In the genomic region with DNA sequence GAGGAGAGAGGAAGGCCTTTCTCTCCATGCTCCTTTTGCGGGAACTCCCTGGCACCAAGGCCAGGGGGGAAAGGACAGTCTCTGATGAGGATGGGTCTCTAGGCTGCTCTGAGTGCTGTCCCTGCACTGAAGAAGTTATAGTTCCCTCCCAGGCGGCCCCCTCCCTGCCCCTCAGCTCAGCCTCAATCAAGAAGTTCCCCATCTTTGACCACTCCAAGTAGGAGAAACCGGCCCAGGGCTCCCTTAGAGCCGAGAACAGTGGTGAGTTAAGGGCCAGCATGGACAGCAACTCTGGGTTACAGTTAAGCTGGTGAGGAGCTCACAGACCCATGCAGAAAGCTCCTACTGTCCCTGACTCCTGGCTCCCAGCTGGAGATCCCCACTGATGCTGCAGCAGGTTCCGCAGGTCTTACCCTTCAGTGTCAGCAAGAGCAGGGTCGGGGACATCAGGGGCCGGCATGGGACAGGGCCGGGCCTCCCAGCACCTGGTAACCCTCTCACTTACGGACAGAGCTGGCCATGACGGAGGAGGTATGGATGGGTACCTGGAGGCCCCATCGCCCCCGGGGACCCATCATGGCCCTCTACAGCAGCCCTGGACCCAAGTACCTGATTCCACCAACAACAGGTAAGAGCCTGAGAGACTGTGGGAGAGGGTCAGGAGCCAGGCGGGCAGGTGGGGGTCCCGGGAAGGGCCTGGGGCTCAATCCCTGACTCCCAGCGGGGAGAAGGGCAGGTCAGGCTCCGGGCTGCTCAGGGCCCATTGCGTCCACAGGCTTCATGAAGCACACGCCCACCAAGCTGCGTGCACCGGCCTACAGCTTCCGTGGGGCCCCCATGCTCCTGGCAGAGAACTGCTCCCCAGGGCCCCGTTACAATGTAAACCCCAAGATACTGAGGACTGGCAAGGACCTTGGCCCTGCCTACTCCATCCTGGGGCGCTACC, we compare ENCODE assay signal across 16 cellular contexts. TPM values are rescaled to one million over a fixed set of nuclear protein-coding genes. Genes with fewer than 3 reads are reported as not detected.
DNase-seq lines count a peak whose midpoint lies in the region; ATAC-seq and TF ChIP-seq lines count a peak whose summit lies in the region.
"Had no signal": no experiment of that assay in that cellular context is flagged by ENCODE, and none has a peak within 500 bp of the region (broad histone marks: within the 10 kb centered on the region; RNA-seq: fewer than 3 reads in every experiment).

No MANE protein-coding gene starts in this region.

- no peak overlapping the region for H3K4me3 ChIP-seq in tibial artery
- H3K4me3 ChIP-seq: adrenal gland, psoas muscle had no signal

- H3K27ac ChIP-seq in tibial artery, result no peak overlapping the region
- H3K27ac ChIP-seq: adrenal gland, psoas muscle had no signal

- intact Hi-C loops in activated naive CD4-positive, alpha-beta T cell treated with anti-CD3 and anti-CD28 coated beads for 36 hours (cut with micrococcal nuclease), result no loop called here
- intact Hi-C loops in tibial artery (cut with DNase I; ENCODE audit: low total_unique reads), result no loop called here

- H3K4me1 ChIP-seq in tibial artery, result no peaks in the 10 kb centered on the region
- H3K4me1 ChIP-seq: psoas muscle had no signal

- no peaks in the 10 kb centered on the region for H3K27me3 Mint-ChIP-seq in activated naive CD4-positive, alpha-beta T cell treated with anti-CD3 and anti-CD28 coated beads for 36 hours (ENCODE audit: low read depth)
- no peaks in the 10 kb centered on the region for H3K27me3 Mint-ChIP-seq in activated CD4-positive, alpha-beta T cell treated with anti-CD3 and anti-CD28 coated beads, Interleukin-2, amount 10 ng/mL, durations not matched to agents 7 days and 5 days
- H3K27me3 Mint-ChIP-seq: naive thymus-derived CD4-positive, alpha-beta T cell had no signal

- no peak overlapping the region for H3K27ac Mint-ChIP-seq in activated naive CD4-positive, alpha-beta T cell treated with anti-CD3 and anti-CD28 coated beads for 36 hours
- no peak overlapping the region for H3K27ac Mint-ChIP-seq in activated CD4-positive, alpha-beta T cell treated with anti-CD3 and anti-CD28 coated beads, Interleukin-2, amount 10 ng/mL, durations not matched to agents 7 days and 5 days
- H3K27ac Mint-ChIP-seq: naive thymus-derived CD4-positive, alpha-beta T cell had no signal

- H3K27me3 ChIP-seq in tibial artery, result peaks cover 0 to 4% of the 10 kb centered on the region in 2 donors
- H3K27me3 ChIP-seq: adrenal gland had no signal

- H3K36me3 ChIP-seq in tibial artery, result peaks cover 6 to 32% (median 9%) of the 10 kb centered on the region in 3 donors

- H3K9me3 ChIP-seq in tibial artery, result no peaks in the 10 kb centered on the region
- H3K9me3 ChIP-seq: adrenal gland, psoas muscle had no signal

- no peak for ATAC-seq in left lobe of liver

- H3K4me1 Mint-ChIP-seq in activated naive CD4-positive, alpha-beta T cell treated with anti-CD3 and anti-CD28 coated beads for 36 hours (ENCODE audit: low read depth), result peaks cover 18% of the 10 kb centered on the region
- peaks cover 13% of the 10 kb centered on the region for H3K4me1 Mint-ChIP-seq in activated CD4-positive, alpha-beta T cell treated with anti-CD3 and anti-CD28 coated beads, Interleukin-2, amount 10 ng/mL, durations not matched to agents 7 days and 5 days

- TF ChIP-seq CTCF in tibial artery (IDR thresholded peaks at IDR 0.05), result no peak

- peak; percentile 4 for DNase-seq in activated naive CD4-positive, alpha-beta T cell treated with anti-CD3 and anti-CD28 coated beads, Interleukin-2, amount 50 U/mL, for 16 hours
- DNase-seq in activated naive CD4-positive, alpha-beta T cell treated with anti-CD3 and anti-CD28 coated beads for 36 hours, result no peak
- DNase-seq in activated CD4-positive, alpha-beta T cell treated with anti-CD3 and anti-CD28 coated beads, Interleukin-2, amount 10 ng/mL, durations not matched to agents 7 days and 5 days, result peak; percentile 5
- DNase-seq in left lobe of liver (ENCODE audit: low spot score) (peak; percentile 41), tibial artery (peak; percentile 18 to 50), AG08395 (ENCODE audit: low spot score) (no peak), NCI-H1417 (lab: John Stamatoyannopoulos, UW) (no peak)
- no peak for DNase-seq in central memory CD4-positive, alpha-beta T cell
- DNase-seq: caudate nucleus, NCI-H1105, NCI-H2171 treated with DMSO at 0.1 percent for 48 hours, psoas muscle had no signal

- no peak overlapping the region for H3K4me3 Mint-ChIP-seq in activated naive CD4-positive, alpha-beta T cell treated with anti-CD3 and anti-CD28 coated beads for 36 hours
- H3K4me3 Mint-ChIP-seq in activated CD4-positive, alpha-beta T cell treated with anti-CD3 and anti-CD28 coated beads, Interleukin-2, amount 10 ng/mL, durations not matched to agents 7 days and 5 days, result no peak overlapping the region
- H3K4me3 Mint-ChIP-seq: naive thymus-derived CD4-positive, alpha-beta T cell had no signal

- POLR2A ChIA-PET in activated CD4-positive, alpha-beta T cell treated with anti-CD3 and anti-CD28 coated beads, Interleukin-2, amount 10 ng/mL, durations not matched to agents 7 days and 5 days (lab: Charles Lee), result no interaction called here

- peaks cover 6% of the 10 kb centered on the region for H3K36me3 Mint-ChIP-seq in activated naive CD4-positive, alpha-beta T cell treated with anti-CD3 and anti-CD28 coated beads for 36 hours (ENCODE audit: low read depth)
- H3K36me3 Mint-ChIP-seq in activated CD4-positive, alpha-beta T cell treated with anti-CD3 and anti-CD28 coated beads, Interleukin-2, amount 10 ng/mL, durations not matched to agents 7 days and 5 days (ENCODE audit: low read depth), result no peaks in the 10 kb centered on the region

- no peaks in the 10 kb centered on the region for H3K9me3 Mint-ChIP-seq in activated naive CD4-positive, alpha-beta T cell treated with anti-CD3 and anti-CD28 coated beads for 36 hours
- no peaks in the 10 kb centered on the region for H3K9me3 Mint-ChIP-seq in activated CD4-positive, alpha-beta T cell treated with anti-CD3 and anti-CD28 coated beads, Interleukin-2, amount 10 ng/mL, durations not matched to agents 7 days and 5 days
- H3K9me3 Mint-ChIP-seq: naive thymus-derived CD4-positive, alpha-beta T cell had no signal

- CTCF ChIA-PET in activated naive CD4-positive, alpha-beta T cell treated with anti-CD3 and anti-CD28 coated beads for 36 hours (lab: Charles Lee), result interaction anchor here (0.8 kb wide), 1 partner anchor 56 kb away, joined by 4 read pairs; no protein-coding TSS in a partner anchor
- CTCF ChIA-PET in activated CD4-positive, alpha-beta T cell treated with anti-CD3 and anti-CD28 coated beads, Interleukin-2, amount 10 ng/mL, durations not matched to agents 7 days and 5 days (lab: Charles Lee), result interaction anchor here (1.7 kb wide), 1 partner anchor 10 kb away, joined by 6 read pairs; the partner anchor contains the start of genes BET1L and RIC8A

RNA-seq across cellular contexts. Expression of gene SCGB1C1, which starts 4.2 kb away (rescaled TPM):
- not detected for total RNA-seq in activated naive CD4-positive, alpha-beta T cell treated with anti-CD3 and anti-CD28 coated beads for 36 hours
- total RNA-seq in activated CD4-positive, alpha-beta T cell treated with anti-CD3 and anti-CD28 coated beads, Interleukin-2, amount 10 ng/mL, durations not matched to agents 7 days and 5 days, result not detected
- not detected for total RNA-seq in left lobe of liver
- total RNA-seq: adrenal gland; lower leg skin; naive thymus-derived CD4-positive, alpha-beta T cell; psoas muscle; RPMI7951 had no signal

RNA-seq across cellular contexts. Expression of gene BET1L, which starts 10.1 kb away (rescaled TPM):
- 10 to 100 TPM; 50.4 to 51.6 TPM for total RNA-seq in activated naive CD4-positive, alpha-beta T cell treated with anti-CD3 and anti-CD28 coated beads for 36 hours
- total RNA-seq in activated CD4-positive, alpha-beta T cell treated with anti-CD3 and anti-CD28 coated beads, Interleukin-2, amount 10 ng/mL, durations not matched to agents 7 days and 5 days, result 10 to 100 TPM; 29.7 to 33.2 TPM
- total RNA-seq in left lobe of liver, result 33.6 TPM

RNA-seq across cellular contexts. Expression of gene RIC8A, which starts 10.4 kb away (rescaled TPM):
- 10 to 100 TPM; 74.9 to 85.0 TPM for total RNA-seq in activated naive CD4-positive, alpha-beta T cell treated with anti-CD3 and anti-CD28 coated beads for 36 hours
- 100 to 1,000 TPM; 111 to 124 TPM for total RNA-seq in activated CD4-positive, alpha-beta T cell treated with anti-CD3 and anti-CD28 coated beads, Interleukin-2, amount 10 ng/mL, durations not matched to agents 7 days and 5 days
- 31.4 TPM for total RNA-seq in left lobe of liver

RNA-seq across cellular contexts. Expression of gene SIRT3, which starts 39.1 kb away (rescaled TPM):
- total RNA-seq in activated naive CD4-positive, alpha-beta T cell treated with anti-CD3 and anti-CD28 coated beads for 36 hours, result 10 to 100 TPM; 16.1 to 20.1 TPM
- 10 to 100 TPM; 11.3 to 12.7 TPM for total RNA-seq in activated CD4-positive, alpha-beta T cell treated with anti-CD3 and anti-CD28 coated beads, Interleukin-2, amount 10 ng/mL, durations not matched to agents 7 days and 5 days
- 21.4 TPM for total RNA-seq in left lobe of liver

RNA-seq across cellular contexts. Expression of gene PSMD13, which starts 39.7 kb away (rescaled TPM):
- total RNA-seq in activated naive CD4-positive, alpha-beta T cell treated with anti-CD3 and anti-CD28 coated beads for 36 hours, result 100 to 1,000 TPM; 206 to 210 TPM
- 100 to 1,000 TPM; 125 to 153 TPM for total RNA-seq in activated CD4-positive, alpha-beta T cell treated with anti-CD3 and anti-CD28 coated beads, Interleukin-2, amount 10 ng/mL, durations not matched to agents 7 days and 5 days
- 49.5 TPM for total RNA-seq in left lobe of liver

Comparison
In these comparisons a context has a peak if more than half of its experiments do, and no peak if none do; other contexts are left out.
1. DNase-seq: peak in activated naive CD4-positive, alpha-beta T cell treated with anti-CD3 and anti-CD28 coated beads, Interleukin-2, amount 50 U/mL, for 16 hours (single experiment), activated CD4-positive, alpha-beta T cell treated with anti-CD3 and anti-CD28 coated beads, Interleukin-2, amount 10 ng/mL, durations not matched to agents 7 days and 5 days (single experiment), left lobe of liver (single experiment) and tibial artery (2 of 2); none in activated naive CD4-positive, alpha-beta T cell treated with anti-CD3 and anti-CD28 coated beads for 36 hours (single experiment), AG08395 (single experiment), central memory CD4-positive, alpha-beta T cell (single experiment) and NCI-H1417 (0 of 3).